In genomic region chr16:14354561-14355351, GRCh38 we compare ENCODE assay signal across 9 cellular contexts.
A peak's percentile ranks its signal among the peaks of the same experiment; 100 is the strongest.
DNase-seq lines count a peak whose midpoint lies in the region; ATAC-seq and TF ChIP-seq lines count a peak whose summit lies in the region.
"Had no signal": no experiment of that assay in that cellular context is flagged by ENCODE, and none has a peak within 500 bp of the region (broad histone marks: within the 10 kb centered on the region; RNA-seq: fewer than 3 reads in every experiment).

No MANE protein-coding gene starts in this region.

- peaks cover 4% of the 10 kb centered on the region for H3K27me3 Mint-ChIP-seq in activated CD4-positive, alpha-beta memory T cell treated with anti-CD3 and anti-CD28 coated beads for 36 hours
- no peaks in the 10 kb centered on the region for H3K27me3 Mint-ChIP-seq in memory B cell

- no peaks in the 10 kb centered on the region for H3K36me3 ChIP-seq in BLaER1 treated with 17β-estradiol and CSF1 and Interleukin-3, amounts not matched to agents 10 nM and 100 nM
- H3K36me3 ChIP-seq in vagina (no peaks in the 10 kb centered on the region), tibial artery (no peaks in the 10 kb centered on the region)

- peak overlapping the region; percentile 38 to 89 (median 80); a peak in 21 of 22 replicates for H3K9ac ChIP-seq in BLaER1 treated with 17β-estradiol and CSF1 and Interleukin-3, amounts not matched to agents 10 nM and 100 nM

- CTCF ChIA-PET in activated CD4-positive, alpha-beta memory T cell treated with anti-CD3 and anti-CD28 coated beads for 36 hours (lab: Charles Lee): interaction anchor here (0.6 to 1.9 kb wide), 2 partner anchors 237 to 432 kb away, joined by 3 to 5 read pairs; no protein-coding TSS in a partner anchor

- H3K4me3 Mint-ChIP-seq in activated CD4-positive, alpha-beta memory T cell treated with anti-CD3 and anti-CD28 coated beads for 36 hours: no peak overlapping the region
- peak overlapping the region; percentile 46 for H3K4me3 Mint-ChIP-seq in memory B cell

- no peaks in the 10 kb centered on the region for H4K20me1 ChIP-seq in BLaER1 treated with 17β-estradiol and CSF1 and Interleukin-3, amounts not matched to agents 10 nM and 100 nM

- peaks cover 46 to 67% (median 60%) of the 10 kb centered on the region in 10 experiments for H3K4me1 ChIP-seq in BLaER1 treated with 17β-estradiol and CSF1 and Interleukin-3, amounts not matched to agents 10 nM and 100 nM
- H3K4me1 ChIP-seq in vagina (peaks cover 17% of the 10 kb centered on the region), tibial artery (peaks cover 0 to 5% (median 0%) of the 10 kb centered on the region in 4 donors)

- H3K27ac ChIP-seq in BLaER1 treated with 17β-estradiol and CSF1 and Interleukin-3, amounts not matched to agents 10 nM and 100 nM: peak overlapping the region; percentile 48 to 98 (median 94); a peak in 21 of 22 replicates
- H3K27ac ChIP-seq in vagina: no peak overlapping the region
- H3K27ac ChIP-seq in tibial artery: no peak overlapping the region
- H3K27ac ChIP-seq: HL-60 had no signal

- no peaks in the 10 kb centered on the region for H3K27me3 ChIP-seq in BLaER1 treated with 17β-estradiol and CSF1 and Interleukin-3, amounts not matched to agents 10 nM and 100 nM
- no peaks in the 10 kb centered on the region for H3K27me3 ChIP-seq in vagina
- H3K27me3 ChIP-seq in tibial artery: peaks cover 0 to 7% of the 10 kb centered on the region in 2 donors

- no peak for TF ChIP-seq POLR2A in vagina (IDR thresholded peaks at IDR 0.05)

- H3K4me2 ChIP-seq in BLaER1 treated with 17β-estradiol and CSF1 and Interleukin-3, amounts not matched to agents 10 nM and 100 nM: peak overlapping the region; percentile 70 to 93 (median 89)

- H3K4me3 ChIP-seq in BLaER1 treated with 17β-estradiol and CSF1 and Interleukin-3, amounts not matched to agents 10 nM and 100 nM: peak overlapping the region in 7 of 10 experiments; percentile 12 to 51 (median 33); a peak in 7 of 20 replicates
- H3K4me3 ChIP-seq in vagina: peak overlapping the region in 1 of 2 donors; percentile 6
- no peak overlapping the region for H3K4me3 ChIP-seq in tibial artery

- no peaks in the 10 kb centered on the region for H3K9me3 Mint-ChIP-seq in activated CD4-positive, alpha-beta memory T cell treated with anti-CD3 and anti-CD28 coated beads for 36 hours
- no peaks in the 10 kb centered on the region for H3K9me3 Mint-ChIP-seq in memory B cell

- TF ChIP-seq CTCF in vagina (IDR thresholded peaks at IDR 0.05): no peak
- no peak for TF ChIP-seq CTCF in tibial artery (IDR thresholded peaks at IDR 0.05)

- POLR2A ChIA-PET in activated CD4-positive, alpha-beta memory T cell treated with anti-CD3 and anti-CD28 coated beads for 36 hours (lab: Charles Lee): no interaction called here

- peaks cover 10% of the 10 kb centered on the region for H3K4me1 Mint-ChIP-seq in activated CD4-positive, alpha-beta memory T cell treated with anti-CD3 and anti-CD28 coated beads for 36 hours (ENCODE audit: low read depth)
- H3K4me1 Mint-ChIP-seq in memory B cell: peaks cover 21% of the 10 kb centered on the region

- H3K9me3 ChIP-seq in BLaER1 treated with 17β-estradiol and CSF1 and Interleukin-3, amounts not matched to agents 10 nM and 100 nM (replicated peaks in 1 of 11): no peaks in the 10 kb centered on the region
- H3K9me3 ChIP-seq in vagina (no peaks in the 10 kb centered on the region), tibial artery (no peaks in the 10 kb centered on the region)

- peak; percentile 86 for ATAC-seq in GM19324 (IDR thresholded peaks at IDR 0.05; ENCODE audit: low FRiP score, unreplicated experiment)
- peak; percentile 91 for ATAC-seq in HG03175 (IDR thresholded peaks at IDR 0.05; ENCODE audit: unreplicated experiment)
- peak; percentile 93 for ATAC-seq in memory B cell (ENCODE audit: low read depth)

- peak; percentile 71 for DNase-seq in activated CD4-positive, alpha-beta memory T cell treated with anti-CD3 and anti-CD28 coated beads for 36 hours
- DNase-seq in memory B cell (ENCODE audit: low spot score in 2 of 2) (peak; percentile 38 to 75), NCI-H1092 treated with DMSO at 0.1 percent for 48 hours (lab: John Stamatoyannopoulos, UW) (no peak), vagina (ENCODE audit: extremely low spot score in 2 of 2) (no peak), tibial artery (no peak)

- H3K27ac Mint-ChIP-seq in activated CD4-positive, alpha-beta memory T cell treated with anti-CD3 and anti-CD28 coated beads for 36 hours: no peak overlapping the region
- peak overlapping the region; percentile 54 for H3K27ac Mint-ChIP-seq in memory B cell

- intact Hi-C loops in activated CD4-positive, alpha-beta memory T cell treated with anti-CD3 and anti-CD28 coated beads for 36 hours (cut with micrococcal nuclease): loop anchor here (5.0 kb wide), 1 partner anchor 47 kb away; no protein-coding TSS in a partner anchor
- intact Hi-C loops in vagina (cut with DNase I) (no loop called here), tibial artery (cut with DNase I; ENCODE audit: low total_unique reads) (no loop called here)

- no peaks in the 10 kb centered on the region for H3K36me3 Mint-ChIP-seq in activated CD4-positive, alpha-beta memory T cell treated with anti-CD3 and anti-CD28 coated beads for 36 hours
- H3K36me3 Mint-ChIP-seq in memory B cell: no peaks in the 10 kb centered on the region

Comparison
In these comparisons a context has a peak if more than half of its experiments do, and no peak if none do; other contexts are left out.
1. H3K27ac ChIP-seq: peak in BLaER1 treated with 17β-estradiol and CSF1 and Interleukin-3, amounts not matched to agents 10 nM and 100 nM (11 of 11); none in vagina (single experiment) and tibial artery (0 of 2).
2. H3K4me3 ChIP-seq: peak in BLaER1 treated with 17β-estradiol and CSF1 and Interleukin-3, amounts not matched to agents 10 nM and 100 nM (7 of 10); none in tibial artery (0 of 2).
3. DNase-seq: peak in activated CD4-positive, alpha-beta memory T cell treated with anti-CD3 and anti-CD28 coated beads for 36 hours (single experiment) and memory B cell (2 of 2); none in NCI-H1092 treated with DMSO at 0.1 percent for 48 hours (single experiment), vagina (0 of 2) and tibial artery (0 of 2).
4. Peak in every context shown above with its lines, with median percentiles within 50 percentile points of each other: ATAC-seq.